17 cellular contexts compared by ENCODE assay signal in the genomic region with DNA sequence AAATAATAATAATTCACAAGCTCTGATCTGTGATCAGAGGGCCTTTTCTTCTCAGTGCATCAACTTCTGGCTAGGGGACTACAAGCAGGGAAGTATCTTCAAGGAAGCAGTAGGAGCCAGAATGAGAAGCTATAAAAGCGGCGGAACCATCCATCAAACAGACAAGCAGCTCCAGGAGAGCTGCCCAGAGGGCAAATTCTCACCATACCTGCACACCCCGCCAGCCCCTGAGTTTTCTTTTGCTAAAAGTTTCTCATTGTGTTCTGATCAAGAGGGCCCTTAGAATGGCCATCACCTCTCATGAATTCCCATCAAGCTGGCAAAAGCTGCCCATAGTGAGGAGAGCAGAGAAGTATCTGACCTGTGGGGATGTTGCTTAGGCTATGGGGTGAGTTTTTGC.
A peak's percentile ranks its signal among the peaks of the same experiment; 100 is the strongest.
DNase-seq lines count a peak whose midpoint lies in the region; ATAC-seq and TF ChIP-seq lines count a peak whose summit lies in the region.
"Had no signal": no experiment of that assay in that cellular context is flagged by ENCODE, and none has a peak within 500 bp of the region (broad histone marks: within the 10 kb centered on the region; RNA-seq: fewer than 3 reads in every experiment).

No MANE protein-coding gene starts in this region.

- H2BK12ac ChIP-seq in H9 (ENCODE audit: insufficient read length, low read depth, low read length) = no peak overlapping the region
- H2BK12ac ChIP-seq in trophoblast cell (ENCODE audit: low read length) = peak overlapping the region; percentile 32

- H3K27ac ChIP-seq in H9 (ENCODE audit: insufficient read length, low read depth, low read length) = no peak overlapping the region
- H3K27ac ChIP-seq in gastroesophageal sphincter = peak overlapping the region in 3 of 4 donors; percentile 22 to 74 (median 72)
- peak overlapping the region; percentile 79 for H3K27ac ChIP-seq in trophoblast cell (ENCODE audit: low read depth, low read length)
- no peak overlapping the region for H3K27ac ChIP-seq in ovary
- H3K27ac ChIP-seq: brain microvascular endothelial cell, colonic mucosa, heart left ventricle, thyroid gland had no signal

- no peaks in the 10 kb centered on the region for H4K20me1 ChIP-seq in H9 (ENCODE audit: control insufficient read depth, insufficient read depth, insufficient read length)

- no peak overlapping the region for H2BK20ac ChIP-seq in H9 (ENCODE audit: low read depth, low read length, poor library complexity, severe bottlenecking)

- H2AK5ac ChIP-seq in H9 (ENCODE audit: insufficient read length, low read length) = no peak overlapping the region
- no peak overlapping the region for H2AK5ac ChIP-seq in trophoblast cell (ENCODE audit: low read length)

- no peaks in the 10 kb centered on the region for H3K27me3 ChIP-seq in H9 (ENCODE audit: insufficient read depth, low read length)
- no peaks in the 10 kb centered on the region for H3K27me3 ChIP-seq in gastroesophageal sphincter
- H3K27me3 ChIP-seq in trophoblast cell (ENCODE audit: insufficient read depth, low read length) = no peaks in the 10 kb centered on the region
- no peaks in the 10 kb centered on the region for H3K27me3 ChIP-seq in ovary
- H3K27me3 ChIP-seq: brain microvascular endothelial cell, colonic mucosa, heart left ventricle, thyroid gland had no signal

- no peaks in the 10 kb centered on the region for H3K27me3 Mint-ChIP-seq in H9 (ENCODE audit: low read depth)
- H3K27me3 Mint-ChIP-seq: activated CD4-positive, alpha-beta T cell treated with anti-CD3 and anti-CD28 coated beads, Interleukin-2, amount 10 ng/mL, durations not matched to agents 24 days and 14 days had no signal

- H3K79me2 ChIP-seq in H9 (ENCODE audit: insufficient read depth, low read length) (no peaks in the 10 kb centered on the region), trophoblast cell (ENCODE audit: control insufficient read depth, insufficient read depth, low read length, poor library complexity) (peaks cover 3% of the 10 kb centered on the region)

- no peak overlapping the region for H3K18ac ChIP-seq in H9 (ENCODE audit: insufficient read length, low read depth, low read length)
- peak overlapping the region; percentile 70 for H3K18ac ChIP-seq in trophoblast cell (ENCODE audit: low read length)

- TF ChIP-seq EP300 in gastroesophageal sphincter (IDR thresholded peaks at IDR 0.05) (no peak), ovary (IDR thresholded peaks at IDR 0.05) (no peak)

- H3K4ac ChIP-seq in H9 (ENCODE audit: low read depth, low read length) (no peak overlapping the region), trophoblast cell (ENCODE audit: low read depth, low read length) (peak overlapping the region; percentile 15)

- no peak for TF ChIP-seq CTCF in H9 (conservative IDR thresholded peaks at IDR 0.05)
- no peak for TF ChIP-seq CTCF in gastroesophageal sphincter (IDR thresholded peaks at IDR 0.05)
- TF ChIP-seq CTCF in ovary (IDR thresholded peaks at IDR 0.05) = no peak

- H3K4me3 ChIP-seq in gastroesophageal sphincter (no peak overlapping the region), trophoblast cell (ENCODE audit: low read depth, low read length) (no peak overlapping the region), ovary (no peak overlapping the region)
- H3K4me3 ChIP-seq: colonic mucosa, heart left ventricle, thyroid gland had no signal

- H3K4me3 Mint-ChIP-seq in H9 = no peak overlapping the region
- H3K4me3 Mint-ChIP-seq: activated CD4-positive, alpha-beta T cell treated with anti-CD3 and anti-CD28 coated beads, Interleukin-2, amount 10 ng/mL, durations not matched to agents 24 days and 14 days; CD14-positive monocyte; stimulated activated memory B cell treated with anti-CD40 and anti-IgM and Interleukin-4, amounts not matched to agents 10 μg/mL and 1 μg/mL and 100 μg/mL, for 72 hours had no signal

- DNase-seq in H9 (peak; percentile 74), NCI-H69 (lab: John Stamatoyannopoulos, UW) (peak; percentile 46), trophoblast cell (peak; percentile 41 to 66), GDM1 (lab: John Stamatoyannopoulos, UW) (no peak), ovary (no peak), posterior cingulate gyrus (no peak)
- DNase-seq in activated CD4-positive, CD25-positive, alpha-beta regulatory T cell treated with anti-CD3 and anti-CD28 coated beads, Interleukin-2, amount 50 U/mL, for 72 hours = no peak
- DNase-seq: activated CD4-positive, alpha-beta T cell treated with anti-CD3 and anti-CD28 coated beads, Interleukin-2, amount 10 ng/mL, durations not matched to agents 24 days and 14 days; brain microvascular endothelial cell; colonic mucosa; heart left ventricle; NCI-H2107; thyroid gland had no signal

- peaks cover 31 to 36% of the 10 kb centered on the region in 2 experiments for H3K4me1 Mint-ChIP-seq in H9
- H3K4me1 Mint-ChIP-seq: CD14-positive monocyte; stimulated activated memory B cell treated with anti-CD40 and anti-IgM and Interleukin-4, amounts not matched to agents 10 μg/mL and 1 μg/mL and 100 μg/mL, for 72 hours had no signal

- intact Hi-C loops in ovary (cut with DNase I) (no loop called here), posterior cingulate gyrus (cut with DNase I) (no loop called here)

- H4K8ac ChIP-seq in H9 (replicated peaks; ENCODE audit: insufficient read length, low read depth, low read length) (no peak overlapping the region), trophoblast cell (ENCODE audit: low read depth, low read length) (no peak overlapping the region)

- TF ChIP-seq POLR2A in gastroesophageal sphincter (IDR thresholded peaks at IDR 0.05) (no peak), ovary (IDR thresholded peaks at IDR 0.05) (no peak)

- peak overlapping the region in 2 of 3 experiments; percentile 76 to 81; a peak in 4 of 7 replicates for H3K27ac Mint-ChIP-seq in H9
- H3K27ac Mint-ChIP-seq: activated CD4-positive, alpha-beta T cell treated with anti-CD3 and anti-CD28 coated beads, Interleukin-2, amount 10 ng/mL, durations not matched to agents 24 days and 14 days; stimulated activated memory B cell treated with anti-CD40 and anti-IgM and Interleukin-4, amounts not matched to agents 10 μg/mL and 1 μg/mL and 100 μg/mL, for 72 hours had no signal

- no peaks in the 10 kb centered on the region for H3K9me3 ChIP-seq in H9 (ENCODE audit: control insufficient read depth, low read depth, low read length)
- H3K9me3 ChIP-seq in gastroesophageal sphincter = no peaks in the 10 kb centered on the region
- no peaks in the 10 kb centered on the region for H3K9me3 ChIP-seq in trophoblast cell (ENCODE audit: insufficient read depth, low read depth, low read length)
- H3K9me3 ChIP-seq in ovary = no peaks in the 10 kb centered on the region
- H3K9me3 ChIP-seq: colonic mucosa, heart left ventricle, thyroid gland had no signal

- no peak overlapping the region for H4K91ac ChIP-seq in H9 (ENCODE audit: insufficient read length, low read depth, low read length)
- peak overlapping the region; percentile 50 for H4K91ac ChIP-seq in trophoblast cell (ENCODE audit: low read depth, low read length)

- H3K79me1 ChIP-seq in H9 (ENCODE audit: insufficient read depth, low read depth, low read length, poor library complexity, severe bottlenecking) (peaks cover 7% of the 10 kb centered on the region), trophoblast cell (ENCODE audit: low read length) (peaks cover 14% of the 10 kb centered on the region)

- H3K23me2 ChIP-seq in H9 (ENCODE audit: insufficient read length, low read depth, low read length, poor library complexity, severe bottlenecking) = no peaks in the 10 kb centered on the region

- H4K5ac ChIP-seq in H9 (ENCODE audit: insufficient read length, low read depth, low read length) = no peak overlapping the region

- no peak overlapping the region for H3K14ac ChIP-seq in H9 (ENCODE audit: insufficient read depth, low read length)
- H3K14ac ChIP-seq in trophoblast cell (ENCODE audit: low read length) = peak overlapping the region; percentile 20

- no peaks in the 10 kb centered on the region for H3K9me3 Mint-ChIP-seq in H9
- H3K9me3 Mint-ChIP-seq: activated CD4-positive, alpha-beta T cell treated with anti-CD3 and anti-CD28 coated beads, Interleukin-2, amount 10 ng/mL, durations not matched to agents 24 days and 14 days; stimulated activated memory B cell treated with anti-CD40 and anti-IgM and Interleukin-4, amounts not matched to agents 10 μg/mL and 1 μg/mL and 100 μg/mL, for 72 hours had no signal

- H2AFZ ChIP-seq in H9 (ENCODE audit: low read length) (no peak overlapping the region), trophoblast cell (ENCODE audit: insufficient read depth, low read length, poor library complexity) (no peak overlapping the region)

- H3K36me3 ChIP-seq in gastroesophageal sphincter (peaks cover 0 to 73% of the 10 kb centered on the region in 2 donors), trophoblast cell (ENCODE audit: control insufficient read depth in 1 of 2, insufficient read depth in 2 of 2, low read length in 2 of 2) (peaks cover 29 to 38% of the 10 kb centered on the region in 2 experiments), ovary (no peaks in the 10 kb centered on the region)
- H3K36me3 ChIP-seq: colonic mucosa had no signal

- ATAC-seq in gastroesophageal sphincter = peak; percentile 56
- ATAC-seq: heart left ventricle; Right ventricle myocardium inferior; stimulated activated memory B cell treated with anti-CD40 and anti-IgM and Interleukin-4, amounts not matched to agents 10 μg/mL and 1 μg/mL and 100 μg/mL, for 72 hours had no signal

- H2BK120ac ChIP-seq in H9 (ENCODE audit: low read depth, low read length, poor library complexity, severe bottlenecking) (no peak overlapping the region), trophoblast cell (ENCODE audit: insufficient read depth, low read length, poor library complexity) (peak overlapping the region; percentile 64)

- no peak overlapping the region for H3T11ph ChIP-seq in H9 (ENCODE audit: low read length)

- H3K4me2 ChIP-seq in H9 (ENCODE audit: insufficient read depth, insufficient read length, low read length) (no peak overlapping the region), trophoblast cell (ENCODE audit: low read length) (peak overlapping the region; percentile 34)

- WGBS in H9 (ENCODE audit: extremely low coverage, insufficient read length, low lambda C conversion rate) = no CpG with 5 or more reads among the region's 3 CpGs
- 39 to 57% methylated on average over 3 of the region's 3 CpGs for WGBS in gastroesophageal sphincter (ENCODE audit: low coverage in 1 of 2), 2 donors
- WGBS in trophoblast cell (ENCODE audit: extremely low coverage, insufficient coverage, insufficient read length) = no CpG with 5 or more reads among the region's 3 CpGs
- 79 to 90% (median 89%) methylated on average over 3 of the region's 3 CpGs for WGBS in ovary, 3 donors

- H2BK5ac ChIP-seq in H9 (ENCODE audit: insufficient read length, low read length) = no peak overlapping the region
- peak overlapping the region; percentile 42 for H2BK5ac ChIP-seq in trophoblast cell (ENCODE audit: low read depth, low read length, poor library complexity)

- no peak overlapping the region for H3K56ac ChIP-seq in H9 (ENCODE audit: insufficient read length, low read depth, low read length)

- H3K4me1 ChIP-seq in H9 (ENCODE audit: insufficient read depth, low read length) (peaks cover 8% of the 10 kb centered on the region; the same call in 1 of the 2 replicates), gastroesophageal sphincter (peaks cover 0 to 19% (median 5%) of the 10 kb centered on the region in 3 donors), trophoblast cell (ENCODE audit: control insufficient read depth in 1 of 2, insufficient read depth in 2 of 2, low read length in 2 of 2) (peaks cover 21 to 27% of the 10 kb centered on the region in 2 experiments), ovary (ENCODE audit: insufficient read depth) (no peaks in the 10 kb centered on the region)
- H3K4me1 ChIP-seq: colonic mucosa, heart left ventricle had no signal

- H4K12ac ChIP-seq in trophoblast cell (ENCODE audit: low read depth, low read length) = no peak overlapping the region

- no peak overlapping the region for H2BK15ac ChIP-seq in H9 (ENCODE audit: low read depth, low read length)

- H3K23ac ChIP-seq in H9 (ENCODE audit: insufficient read length, low read depth, low read length) (no peak overlapping the region), trophoblast cell (ENCODE audit: low read length) (no peak overlapping the region)

- peaks cover 21 to 72% (median 48%) of the 10 kb centered on the region in 3 experiments; a peak in 6 of 7 replicates for H3K36me3 Mint-ChIP-seq in H9 (ENCODE audit: insufficient read depth in 1 of 3, low read depth in 3 of 3)
- H3K36me3 Mint-ChIP-seq: CD14-positive monocyte; stimulated activated memory B cell treated with anti-CD40 and anti-IgM and Interleukin-4, amounts not matched to agents 10 μg/mL and 1 μg/mL and 100 μg/mL, for 72 hours had no signal

- H3K9ac ChIP-seq in H9 (ENCODE audit: extremely low read depth, insufficient read length, low read length) = no peak overlapping the region
- H3K9ac ChIP-seq in trophoblast cell (ENCODE audit: low read length) = no peak overlapping the region

Comparison
In these comparisons a context has a peak if more than half of its experiments do, and no peak if none do; other contexts are left out.
1. DNase-seq: peak in H9 (single experiment), NCI-H69 (single experiment) and trophoblast cell (2 of 2); none in GDM1 (single experiment), ovary (0 of 5), posterior cingulate gyrus (0 of 10) and activated CD4-positive, CD25-positive, alpha-beta regulatory T cell treated with anti-CD3 and anti-CD28 coated beads, Interleukin-2, amount 50 U/mL, for 72 hours (single experiment).
2. H3K27ac ChIP-seq: peak in gastroesophageal sphincter (3 of 4) and trophoblast cell (single experiment); none in H9 (single experiment) and ovary (0 of 2).